Comparison of ENCODE assay signal across 23 cellular contexts in the genomic region with DNA sequence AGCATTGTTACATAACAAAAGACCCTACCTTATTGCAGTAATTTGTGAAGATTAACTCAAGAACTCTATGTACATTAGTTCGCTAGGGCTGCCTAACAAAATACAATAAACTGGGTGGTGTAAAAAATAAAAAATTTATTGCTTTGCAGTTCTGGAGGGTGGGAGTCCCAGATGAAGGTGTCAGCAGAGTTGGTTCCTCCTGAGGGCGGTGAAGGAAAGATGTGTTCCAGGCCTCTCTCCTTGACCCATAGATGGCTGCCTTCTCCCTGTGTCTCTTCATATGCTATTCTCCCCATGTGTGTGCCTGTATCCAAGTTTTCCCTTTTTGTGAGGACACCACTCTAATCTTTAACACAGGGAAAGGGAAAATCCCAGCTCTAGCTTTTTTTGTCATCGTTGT. TPM values are rescaled to one million over a fixed set of nuclear protein-coding genes. Genes with fewer than 3 reads are reported as not detected.
"Had no signal": no experiment of that assay in that cellular context is flagged by ENCODE, and none has a peak within 500 bp of the region (broad histone marks: within the 10 kb centered on the region; RNA-seq: fewer than 3 reads in every experiment).

No MANE protein-coding gene starts in this region.

- H3K9ac ChIP-seq: neural progenitor cell had no signal

- ATAC-seq: activated CD8-positive, alpha-beta T cell treated with anti-CD3 and anti-CD28 coated beads, Interleukin-2, amount 10 ng/mL, durations not matched to agents 7 days and 5 days had no signal

- H3K4me1 ChIP-seq: neural progenitor cell, sigmoid colon had no signal

- H3K4me3 ChIP-seq: cardiac muscle cell, lung, neural progenitor cell, pancreas, sigmoid colon had no signal

- H3K36me3 Mint-ChIP-seq: activated naive CD8-positive, alpha-beta T cell treated with anti-CD3 and anti-CD28 coated beads, Interleukin-2, amount 10 ng/mL, durations not matched to agents 7 days and 5 days; mesothelial cell of epicardium; neural progenitor cell had no signal

- H3K27ac ChIP-seq: cardiac muscle cell, neural progenitor cell had no signal

- H2AFZ ChIP-seq: neural progenitor cell had no signal

- H3K9me3 Mint-ChIP-seq: activated CD4-positive, alpha-beta T cell treated with anti-CD3 and anti-CD28 coated beads, Interleukin-2, amount 10 ng/mL, durations not matched to agents 24 days and 14 days; activated naive CD8-positive, alpha-beta T cell treated with anti-CD3 and anti-CD28 coated beads, Interleukin-2, amount 10 ng/mL, durations not matched to agents 7 days and 5 days; activated T-cell treated with anti-CD3 and anti-CD28 coated beads, Interleukin-2, amount 50 U/mL, for 24 hours; activated T-helper 2 cell treated with anti-CD3 and anti-CD28 coated beads, Interferon-gamma antibody, Interleukin-2, Interleukin-4, amounts not matched to agents 10 μg/mL and 5 μg/mL and 100 μg/mL, durations not matched to agents 14 hours and 24 hours and 36 hours; mesothelial cell of epicardium; neural progenitor cell; stimulated activated naive CD8-positive, alpha-beta T cell treated with anti-CD3 and anti-CD28 coated beads, Interleukin-15, Interleukin-2, amounts not matched to agents 100 ng/mL and 50 ng/mL, for 24 hours had no signal

- H3K27me3 ChIP-seq: cardiac muscle cell, neural progenitor cell, pancreas, sigmoid colon had no signal

- H3K36me3 ChIP-seq: cardiac muscle cell, neural progenitor cell, pancreas, sigmoid colon had no signal

- H3K4me2 ChIP-seq: neural progenitor cell had no signal

- H3K4me3 Mint-ChIP-seq: activated CD4-positive, alpha-beta T cell treated with anti-CD3 and anti-CD28 coated beads, Interleukin-2, amount 10 ng/mL, durations not matched to agents 24 days and 14 days; activated CD8-positive, alpha-beta T cell treated with anti-CD3 and anti-CD28 coated beads, Interleukin-2, amount 10 ng/mL, durations not matched to agents 7 days and 5 days; activated naive CD8-positive, alpha-beta T cell treated with anti-CD3 and anti-CD28 coated beads, Interleukin-2, amount 10 ng/mL, durations not matched to agents 7 days and 5 days; activated T-cell treated with anti-CD3 and anti-CD28 coated beads, Interleukin-2, amount 50 U/mL, for 24 hours; mesothelial cell of epicardium; neural progenitor cell; stimulated activated naive CD8-positive, alpha-beta T cell treated with anti-CD3 and anti-CD28 coated beads, Interleukin-15, Interleukin-2, amounts not matched to agents 100 ng/mL and 50 ng/mL, for 24 hours had no signal

- H3K9me3 ChIP-seq: pancreas, sigmoid colon had no signal

- H3K27ac Mint-ChIP-seq: activated CD4-positive, alpha-beta T cell treated with anti-CD3 and anti-CD28 coated beads, Interleukin-2, amount 10 ng/mL, durations not matched to agents 24 days and 14 days; activated CD8-positive, alpha-beta T cell treated with anti-CD3 and anti-CD28 coated beads, Interleukin-2, amount 10 ng/mL, durations not matched to agents 7 days and 5 days; activated naive CD8-positive, alpha-beta T cell treated with anti-CD3 and anti-CD28 coated beads, Interleukin-2, amount 10 ng/mL, durations not matched to agents 7 days and 5 days; activated T-cell treated with anti-CD3 and anti-CD28 coated beads, Interleukin-2, amount 50 U/mL, for 24 hours; activated T-helper 2 cell treated with anti-CD3 and anti-CD28 coated beads, Interferon-gamma antibody, Interleukin-2, Interleukin-4, amounts not matched to agents 10 μg/mL and 5 μg/mL and 100 μg/mL, durations not matched to agents 14 hours and 24 hours and 36 hours; mesothelial cell of epicardium; neural progenitor cell; stimulated activated naive CD8-positive, alpha-beta T cell treated with anti-CD3 and anti-CD28 coated beads, Interleukin-15, Interleukin-2, amounts not matched to agents 100 ng/mL and 50 ng/mL, for 24 hours had no signal

- DNase-seq: activated CD4-positive, alpha-beta T cell treated with anti-CD3 and anti-CD28 coated beads, Interleukin-2, amount 10 ng/mL, durations not matched to agents 24 days and 14 days; activated CD4-positive, CD25-positive, alpha-beta regulatory T cell; activated CD8-positive, alpha-beta T cell treated with anti-CD3 and anti-CD28 coated beads, Interleukin-2, amount 10 ng/mL, durations not matched to agents 7 days and 5 days; activated naive CD4-positive, alpha-beta T cell treated with Interleukin-2 at 50 U/mL for 16 hours; activated naive CD8-positive, alpha-beta T cell treated with anti-CD3 and anti-CD28 coated beads, Interleukin-2, amount 10 ng/mL, durations not matched to agents 7 days and 5 days; activated T-cell treated with anti-CD3 and anti-CD28 coated beads, Interleukin-2, amount 50 U/mL, for 24 hours; foreskin melanocyte; stimulated activated CD4-positive, alpha-beta T cell treated with anti-CD3 and anti-CD28 coated beads, Interleukin-12 subunit alpha, Interleukin-12 subunit beta, amount 100 ng/mL, for 4 hours; stimulated activated CD4-positive, alpha-beta T cell treated with anti-CD3 and anti-CD28 coated beads, Interleukin-1b, Interleukin-23, amount 100 ng/mL, for 48 hours; T1000 had no signal

- H3K4me1 Mint-ChIP-seq: activated CD4-positive, alpha-beta T cell treated with anti-CD3 and anti-CD28 coated beads, Interleukin-2, amount 10 ng/mL, durations not matched to agents 24 days and 14 days; activated naive CD8-positive, alpha-beta T cell treated with anti-CD3 and anti-CD28 coated beads, Interleukin-2, amount 10 ng/mL, durations not matched to agents 7 days and 5 days; neural progenitor cell had no signal

RNA-seq across cellular contexts. Expression of a gene that starts 0.3 kb away (rescaled TPM):
- total RNA-seq: activated CD4-positive, alpha-beta T cell treated with anti-CD3 and anti-CD28 coated beads, Interleukin-2, amount 10 ng/mL, durations not matched to agents 24 days and 14 days; activated CD8-positive, alpha-beta T cell treated with anti-CD3 and anti-CD28 coated beads, Interleukin-2, amount 10 ng/mL, durations not matched to agents 7 days and 5 days; activated naive CD8-positive, alpha-beta T cell treated with anti-CD3 and anti-CD28 coated beads, Interleukin-2, amount 10 ng/mL, durations not matched to agents 7 days and 5 days; activated T-helper 2 cell treated with anti-CD3 and anti-CD28 coated beads, Interferon-gamma antibody, Interleukin-2, Interleukin-4, amounts not matched to agents 10 μg/mL and 5 μg/mL and 100 μg/mL, durations not matched to agents 14 hours and 24 hours and 36 hours; cardiac muscle cell; mesothelial cell of epicardium; pulmonary artery endothelial cell; T-helper 1 cell treated with Interleukin-12 subunit alpha and Interleukin-12 subunit beta and Interleukin-4 antibody, amounts not matched to agents 30 ng/mL and 1 ng/mL, for 36 hours had no signal
- polyA plus RNA-seq: cardiac muscle cell had no signal

RNA-seq across cellular contexts. Expression of a gene that starts 43.5 kb away (rescaled TPM):
- total RNA-seq: cardiac muscle cell, mesothelial cell of epicardium, myocyte, pulmonary artery endothelial cell had no signal
- polyA plus RNA-seq: cardiac muscle cell, keratinocyte had no signal

RNA-seq across cellular contexts. Expression of a gene that starts 55.2 kb away (rescaled TPM):
- total RNA-seq: activated CD4-positive, alpha-beta T cell treated with anti-CD3 and anti-CD28 coated beads, Interleukin-2, amount 10 ng/mL, durations not matched to agents 24 days and 14 days; activated CD8-positive, alpha-beta T cell treated with anti-CD3 and anti-CD28 coated beads, Interleukin-2, amount 10 ng/mL, durations not matched to agents 7 days and 5 days; activated naive CD8-positive, alpha-beta T cell treated with anti-CD3 and anti-CD28 coated beads, Interleukin-2, amount 10 ng/mL, durations not matched to agents 7 days and 5 days; activated T-helper 2 cell treated with anti-CD3 and anti-CD28 coated beads, Interferon-gamma antibody, Interleukin-2, Interleukin-4, amounts not matched to agents 10 μg/mL and 5 μg/mL and 100 μg/mL, durations not matched to agents 14 hours and 24 hours and 36 hours; cardiac muscle cell; epithelial cell of proximal tubule; lung; mesothelial cell of epicardium; myocyte; pancreas; pulmonary artery endothelial cell; sigmoid colon; T-helper 1 cell treated with Interleukin-12 subunit alpha and Interleukin-12 subunit beta and Interleukin-4 antibody, amounts not matched to agents 30 ng/mL and 1 ng/mL, for 36 hours had no signal
- polyA plus RNA-seq: cardiac muscle cell, keratinocyte, sigmoid colon had no signal
